1 cellular context compared by ENCODE assay signal in genomic region chr11:117066959-117067358, GRCh38.
TF ChIP-seq lines count a peak whose summit lies in the region.

No MANE protein-coding gene starts in this region.

TF ChIP-seq in A549, 52 proteins besides CTCF, POLR2A, EP300 and RAD21 (continued from another document):
- TF ChIP-seq PBX3 (IDR thresholded peaks at IDR 0.05), result no peak
